ENCODE assay signal across 8 cellular contexts in the genomic region with DNA sequence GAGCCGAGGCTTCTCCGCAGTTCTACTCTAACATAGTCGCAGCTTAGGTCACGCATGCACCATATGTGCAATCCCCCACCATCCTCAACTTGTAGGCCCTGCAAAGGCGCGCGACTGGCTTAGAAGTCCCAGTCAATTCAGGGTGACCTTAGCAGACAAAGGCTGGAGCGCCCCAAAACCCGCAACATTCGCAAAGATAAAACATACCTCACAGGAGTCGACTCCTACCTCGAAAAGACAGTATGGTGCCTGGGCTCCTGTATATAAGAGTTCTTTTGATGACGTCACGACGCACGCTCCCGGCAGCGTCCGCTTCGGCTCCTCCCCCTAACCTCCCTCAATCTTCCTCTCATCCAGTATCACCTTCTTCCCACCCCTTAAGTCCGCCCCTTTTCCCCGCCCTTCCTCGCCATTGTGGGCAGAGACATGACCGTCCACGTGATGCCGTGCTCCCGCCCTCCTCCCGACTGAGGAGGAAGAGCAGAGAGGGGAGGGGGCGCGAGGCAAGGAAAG. TPM values are rescaled to one million over a fixed set of nuclear protein-coding genes. Genes with fewer than 3 reads are reported as not detected.
A peak's percentile ranks its signal among the peaks of the same experiment; 100 is the strongest.
DNase-seq lines count a peak whose midpoint lies in the region; ATAC-seq lines count a peak whose summit lies in the region.

A gene (minus strand): TSS at position 237 of the 513 bp plus-strand sequence.

- peak within 1 kb of the TSS; percentile 95 for H3K18ac ChIP-seq in mesendoderm (ENCODE audit: low read length)

- H2BK120ac ChIP-seq in mesendoderm (ENCODE audit: low read depth, low read length) = peak within 1 kb of the TSS; percentile 31

- H4K8ac ChIP-seq in mesendoderm (ENCODE audit: low read depth, low read length) = no peak within 1 kb of the TSS

- peaks cover 10% of the 10 kb centered on the region for H3K4me1 ChIP-seq in endocrine pancreas (ENCODE audit: control insufficient read depth, insufficient read depth, low read length)
- no peaks in the 10 kb centered on the region for H3K4me1 ChIP-seq in mesendoderm (ENCODE audit: control insufficient read depth, low read depth, low read length)

- no CpG with 5 or more reads among the region's 30 CpGs for WGBS in mesendoderm (ENCODE audit: extremely low coverage, insufficient coverage, low lambda C conversion rate)

- no peaks in the 10 kb centered on the region for H3K36me3 ChIP-seq in endocrine pancreas (ENCODE audit: control insufficient read depth, insufficient read depth, low read length)
- H3K36me3 ChIP-seq in mesendoderm (ENCODE audit: control insufficient read depth, insufficient read depth, low read length) = peaks cover 18% of the 10 kb centered on the region

- CTCF ChIA-PET in activated CD8-positive, alpha-beta memory T cell treated with anti-CD3 and anti-CD28 coated beads, Interleukin-2, amount 10 ng/mL, durations not matched to agents 7 days and 5 days (lab: Charles Lee) = interaction anchor here (1.0 to 1.3 kb wide), 4 partner anchors 44 to 437 kb away, joined by 3 to 5 read pairs (median 4); a partner anchor contains a TSS

- H3K23ac ChIP-seq in mesendoderm (ENCODE audit: low read length) = peak within 1 kb of the TSS; percentile 95

- peak within 1 kb of the TSS; percentile 84 for H3K4me2 ChIP-seq in mesendoderm (ENCODE audit: low read length)

- peak within 1 kb of the TSS; percentile 93 for H3K4me3 ChIP-seq in endocrine pancreas (ENCODE audit: control insufficient read depth, insufficient read depth, low read length)
- peak within 1 kb of the TSS; percentile 81 for H3K4me3 ChIP-seq in mesendoderm (ENCODE audit: low read length)

- no peak within 1 kb of the TSS for H4K5ac ChIP-seq in mesendoderm (ENCODE audit: low read length)

- no peak within 1 kb of the TSS for H2BK15ac ChIP-seq in mesendoderm (replicated peaks; ENCODE audit: low read depth)

- DNase-seq in CMK (ENCODE audit: low read depth) (peak; percentile 100), HT-29 (ENCODE audit: low spot score) (peak; percentile 99), NOMO-1 treated with DMSO at 0.1 percent for 48 hours (lab: John Stamatoyannopoulos, UW; ENCODE audit: unreplicated experiment) (peak; percentile 98), mesendoderm (peak; percentile 100)
- peak; percentile 100 for DNase-seq in activated CD8-positive, alpha-beta memory T cell treated with anti-CD3 and anti-CD28 coated beads, Interleukin-2, amount 10 ng/mL, durations not matched to agents 7 days and 5 days
- peak; percentile 97 for DNase-seq in stimulated activated CD8-positive, alpha-beta memory T cell treated with anti-CD3 and anti-CD28 coated beads, Interleukin-15, amount 100 ng/mL, for 1 hour (ENCODE audit: low read depth)

- peak within 1 kb of the TSS; percentile 22 for H3K4ac ChIP-seq in mesendoderm (ENCODE audit: low read depth, low read length)

- no peaks in the 10 kb centered on the region for H3K9me3 Mint-ChIP-seq in activated CD8-positive, alpha-beta memory T cell treated with anti-CD3 and anti-CD28 coated beads, Interleukin-2, amount 10 ng/mL, durations not matched to agents 7 days and 5 days (ENCODE audit: low read depth)

- H3K9ac ChIP-seq in endocrine pancreas (ENCODE audit: control insufficient read depth, insufficient read depth, low read length) (peak within 1 kb of the TSS; percentile 84), mesendoderm (ENCODE audit: low read length) (peak within 1 kb of the TSS; percentile 92)

- H2AK5ac ChIP-seq in mesendoderm (ENCODE audit: low read length) = no peak within 1 kb of the TSS

- peak within 1 kb of the TSS; percentile 99 for H3K27ac ChIP-seq in mesendoderm (ENCODE audit: low read depth, low read length)

- peak within 1 kb of the TSS; percentile 95 for H3K27ac Mint-ChIP-seq in activated CD8-positive, alpha-beta memory T cell treated with anti-CD3 and anti-CD28 coated beads, Interleukin-2, amount 10 ng/mL, durations not matched to agents 7 days and 5 days

- no peaks in the 10 kb centered on the region for H3K9me3 ChIP-seq in endocrine pancreas (ENCODE audit: control insufficient read depth, low read length)

- peak within 1 kb of the TSS; percentile 94 for H2BK5ac ChIP-seq in mesendoderm (ENCODE audit: low read length)

- H3K79me1 ChIP-seq in mesendoderm (ENCODE audit: low read length) = peaks cover 9% of the 10 kb centered on the region

- H3K79me2 ChIP-seq in mesendoderm (ENCODE audit: control insufficient read depth, insufficient read depth, low read length) = peaks cover 37% of the 10 kb centered on the region

- H3K4me1 Mint-ChIP-seq in activated CD8-positive, alpha-beta memory T cell treated with anti-CD3 and anti-CD28 coated beads, Interleukin-2, amount 10 ng/mL, durations not matched to agents 7 days and 5 days = peaks cover 64% of the 10 kb centered on the region

- H3K27me3 ChIP-seq in endocrine pancreas (ENCODE audit: control insufficient read depth, insufficient read depth, low read length) (no peaks in the 10 kb centered on the region), mesendoderm (ENCODE audit: insufficient read depth, low read length, poor library complexity) (no peaks in the 10 kb centered on the region)

- peak within 1 kb of the TSS; percentile 89 for H3K4me3 Mint-ChIP-seq in activated CD8-positive, alpha-beta memory T cell treated with anti-CD3 and anti-CD28 coated beads, Interleukin-2, amount 10 ng/mL, durations not matched to agents 7 days and 5 days

- peaks cover 59% of the 10 kb centered on the region for H3K36me3 Mint-ChIP-seq in activated CD8-positive, alpha-beta memory T cell treated with anti-CD3 and anti-CD28 coated beads, Interleukin-2, amount 10 ng/mL, durations not matched to agents 7 days and 5 days

- no peaks in the 10 kb centered on the region for H3K27me3 Mint-ChIP-seq in activated CD8-positive, alpha-beta memory T cell treated with anti-CD3 and anti-CD28 coated beads, Interleukin-2, amount 10 ng/mL, durations not matched to agents 7 days and 5 days

- H3K56ac ChIP-seq in mesendoderm (ENCODE audit: low read length) = peak within 1 kb of the TSS; percentile 97

- peak; percentile 55 for ATAC-seq in GM19468 (IDR thresholded peaks at IDR 0.05; ENCODE audit: extremely low read depth, unreplicated experiment)
- peak; percentile 73 for ATAC-seq in activated CD8-positive, alpha-beta memory T cell treated with anti-CD3 and anti-CD28 coated beads, Interleukin-2, amount 10 ng/mL, durations not matched to agents 7 days and 5 days

RNA-seq across cellular contexts. Expression of the gene that starts here (rescaled TPM):
- 283 TPM in 2 replicates for total RNA-seq in HT-29 (2014; rRNA removed; shearing (Covaris generic))
- total RNA-seq in activated CD8-positive, alpha-beta memory T cell treated with anti-CD3 and anti-CD28 coated beads, Interleukin-2, amount 10 ng/mL, durations not matched to agents 7 days and 5 days = 100 to 1,000 TPM; 418 to 494 TPM
- polyA plus RNA-seq in mesendoderm (2013, experiment 1 of 2) = 441 TPM
- polyA plus RNA-seq in mesendoderm (2013, experiment 2 of 2) = 415 TPM

Comparison
In these comparisons a context has a peak if more than half of its experiments do, and no peak if none do; other contexts are left out.
1. Peak in every context shown above with its lines: DNase-seq, ATAC-seq, H3K4me3 ChIP-seq and H3K27ac ChIP-seq.